8 cellular contexts compared by ENCODE assay signal in genomic region chr7:149422065-149422913, GRCh38. TPM values are rescaled to one million over a fixed set of nuclear protein-coding genes. Genes with fewer than 3 reads are reported as not detected.
DNase-seq lines count a peak whose midpoint lies in the region; ATAC-seq, FAIRE-seq and TF ChIP-seq lines count a peak whose summit lies in the region.

No MANE protein-coding gene starts in this region.

- FAIRE-seq in bronchial epithelial cell (lab: Jason Lieb, UNC), result no peak
- no peak for FAIRE-seq in kidney (lab: Jason Lieb, UNC)

- TF ChIP-seq CTCF in 22Rv1 (IDR thresholded peaks at IDR 0.05) (peak; percentile 100), VCaP (conservative IDR thresholded peaks at IDR 0.05) (peak; percentile 100), bronchial epithelial cell (IDR thresholded peaks at IDR 0.05; ENCODE audit: insufficient read depth, low read length, severe bottlenecking) (peak; percentile 58), kidney (IDR thresholded peaks at IDR 0.05; ENCODE audit: borderline replicate concordance, extremely low read depth, insufficient read depth) (peak; percentile 65)

- DNase-seq in NCI-H1694 treated with DMSO at 0.1 percent for 48 hours (lab: John Stamatoyannopoulos, UW) (peak; percentile 70), bronchial epithelial cell (ENCODE audit: low read depth) (peak; percentile 41), kidney (peak; percentile 86)
- DNase-seq in stimulated activated CD4-positive, alpha-beta T cell treated with anti-CD3 and anti-CD28 coated beads, Interleukin-1b, Interleukin-23, amount 100 ng/mL, for 4 hours (ENCODE audit: low read depth in 2 of 2), result peak; percentile 63 to 72

- H3K4me3 ChIP-seq in bronchial epithelial cell (ENCODE audit: low read depth, low read length) (peak overlapping the region; percentile 41), kidney (ENCODE audit: low read length in 2 of 2) (peak overlapping the region; percentile 52 to 66)

- H3K9ac ChIP-seq in kidney (ENCODE audit: low read length in 2 of 2), result peak overlapping the region in 1 of 2 donors; percentile 58

- H3K27me3 ChIP-seq in bronchial epithelial cell (ENCODE audit: control insufficient read depth, insufficient read depth, low read length), result no peaks in the 10 kb centered on the region

- H3K4me1 ChIP-seq in kidney (ENCODE audit: control insufficient read depth in 1 of 2, insufficient read depth in 1 of 2, low read depth in 1 of 2, low read length in 2 of 2), result no peaks in the 10 kb centered on the region

- H3K9me3 ChIP-seq in kidney (ENCODE audit: control insufficient read depth in 1 of 2, low read length in 2 of 2), result no peaks in the 10 kb centered on the region

- H3K27ac ChIP-seq in 22Rv1 (peak overlapping the region; percentile 89), VCaP (peak overlapping the region; percentile 86), kidney (ENCODE audit: low read depth in 2 of 2, low read length in 2 of 2) (no peak overlapping the region)

- H3K36me3 ChIP-seq in bronchial epithelial cell (ENCODE audit: control insufficient read depth, insufficient read depth, low read length) (no peaks in the 10 kb centered on the region), kidney (ENCODE audit: control insufficient read depth in 1 of 2, insufficient read depth in 2 of 2, low read length in 2 of 2) (no peaks in the 10 kb centered on the region)

- ATAC-seq in GM18499 (IDR thresholded peaks at IDR 0.05; ENCODE audit: insufficient read depth, unreplicated experiment) (peak; percentile 71), HG02884 (IDR thresholded peaks at IDR 0.05; ENCODE audit: unreplicated experiment) (peak; percentile 92)

- intact Hi-C loops in kidney (cut with DNase I), result no loop called here

RNA-seq across cellular contexts. Expression of gene ZNF777, which starts 38.6 kb away (rescaled TPM):
- total RNA-seq in bronchial epithelial cell (5.8 and 6.6 TPM in 2 replicates), kidney (12.9 TPM)
- polyA plus RNA-seq in kidney (ENCODE audit: insufficient read depth, low read depth, low replicate concordance), result 8.2 TPM

Comparison
In these comparisons a context has a peak if more than half of its experiments do, and no peak if none do; other contexts are left out.
1. H3K27ac ChIP-seq: peak in 22Rv1 (single experiment) and VCaP (single experiment); none in kidney (0 of 2).
2. Peak in every context shown above with its lines, with median percentiles within 50 percentile points of each other: CTCF ChIP-seq and DNase-seq.